20 cellular contexts compared by ENCODE assay signal in the genomic region with DNA sequence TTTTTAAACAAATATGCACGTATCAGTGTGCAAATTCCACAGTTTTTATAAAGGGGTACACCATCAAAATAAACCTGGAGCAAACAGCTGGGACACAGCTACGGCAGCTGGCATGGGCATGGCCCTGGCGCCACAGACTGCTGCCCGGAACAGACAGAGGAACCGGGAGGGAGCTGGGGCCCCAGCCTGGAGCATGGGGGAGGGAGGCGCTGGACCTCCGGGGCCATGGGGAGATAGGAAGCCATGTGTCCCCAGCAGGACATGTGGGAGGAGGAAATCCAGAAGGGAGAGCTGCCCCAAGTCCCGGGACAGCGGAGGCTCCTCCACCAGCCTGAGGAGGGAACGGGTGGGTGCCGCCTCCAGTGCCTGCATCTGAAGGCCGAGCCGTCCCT.
"Had no signal": no experiment of that assay in that cellular context is flagged by ENCODE, and none has a peak within 500 bp of the region (broad histone marks: within the 10 kb centered on the region; RNA-seq: fewer than 3 reads in every experiment).

No MANE protein-coding gene starts in this region.

- H3K9me3 Mint-ChIP-seq: naive B cell; stimulated activated memory B cell treated with anti-CD40 and anti-IgM and Interleukin-4, amounts not matched to agents 10 μg/mL and 1 μg/mL and 100 μg/mL, for 72 hours; stimulated activated naive CD8-positive, alpha-beta T cell treated with anti-CD3 and anti-CD28 coated beads, Interleukin-15, Interleukin-2, amounts not matched to agents 100 ng/mL and 50 ng/mL, for 24 hours had no signal

- H3K36me3 Mint-ChIP-seq: naive B cell had no signal

- H3K4me3 Mint-ChIP-seq: nephron; stimulated activated memory B cell treated with anti-CD40 and anti-IgM and Interleukin-4, amounts not matched to agents 10 μg/mL and 1 μg/mL and 100 μg/mL, for 72 hours; stimulated activated naive CD8-positive, alpha-beta T cell treated with anti-CD3 and anti-CD28 coated beads, Interleukin-15, Interleukin-2, amounts not matched to agents 100 ng/mL and 50 ng/mL, for 24 hours had no signal

- DNase-seq: cortex of kidney; dorsolateral prefrontal cortex; effector CD8-positive, alpha-beta T cell; foreskin melanocyte; islet precursor cell; mesendoderm; naive B cell; psoas muscle; retina; spleen; stimulated activated CD4-positive, alpha-beta T cell treated with anti-CD3 and anti-CD28 coated beads, Interleukin-15, amount 100 ng/mL, for 24 hours; stimulated activated CD4-positive, alpha-beta T cell treated with anti-CD3 and anti-CD28 coated beads, Interleukin-1b, Interleukin-23, amount 100 ng/mL, for 48 hours; stimulated activated CD4-positive, alpha-beta T cell treated with anti-CD3 and anti-CD28 coated beads, Interleukin-4, amount 100 ng/mL, for 24 hours; tibial artery; upper lobe of left lung had no signal

- ATAC-seq: sciatic nerve; stimulated activated memory B cell treated with anti-CD40 and anti-IgM and Interleukin-4, amounts not matched to agents 10 μg/mL and 1 μg/mL and 100 μg/mL, for 72 hours had no signal

- H3K27me3 ChIP-seq: dorsolateral prefrontal cortex, spleen, tibial artery, upper lobe of left lung, vagina had no signal

- H3K4me1 ChIP-seq: tibial artery, upper lobe of left lung had no signal

- H3K27ac Mint-ChIP-seq: stimulated activated memory B cell treated with anti-CD40 and anti-IgM and Interleukin-4, amounts not matched to agents 10 μg/mL and 1 μg/mL and 100 μg/mL, for 72 hours; stimulated activated naive CD8-positive, alpha-beta T cell treated with anti-CD3 and anti-CD28 coated beads, Interleukin-15, Interleukin-2, amounts not matched to agents 100 ng/mL and 50 ng/mL, for 24 hours had no signal

- H3K9me3 ChIP-seq: psoas muscle, spleen, tibial artery, upper lobe of left lung, vagina had no signal

- H3K4me3 ChIP-seq: dorsolateral prefrontal cortex, psoas muscle, spleen, tibial artery, upper lobe of left lung, vagina had no signal

- H3K27ac ChIP-seq: dorsolateral prefrontal cortex, psoas muscle, tibial artery, upper lobe of left lung, vagina had no signal

- H3K36me3 ChIP-seq: vagina had no signal

- H3K27me3 Mint-ChIP-seq: naive B cell; stimulated activated memory B cell treated with anti-CD40 and anti-IgM and Interleukin-4, amounts not matched to agents 10 μg/mL and 1 μg/mL and 100 μg/mL, for 72 hours; stimulated activated naive CD8-positive, alpha-beta T cell treated with anti-CD3 and anti-CD28 coated beads, Interleukin-15, Interleukin-2, amounts not matched to agents 100 ng/mL and 50 ng/mL, for 24 hours had no signal
